Comparison of ENCODE assay signal across 19 cellular contexts in the genomic region with DNA sequence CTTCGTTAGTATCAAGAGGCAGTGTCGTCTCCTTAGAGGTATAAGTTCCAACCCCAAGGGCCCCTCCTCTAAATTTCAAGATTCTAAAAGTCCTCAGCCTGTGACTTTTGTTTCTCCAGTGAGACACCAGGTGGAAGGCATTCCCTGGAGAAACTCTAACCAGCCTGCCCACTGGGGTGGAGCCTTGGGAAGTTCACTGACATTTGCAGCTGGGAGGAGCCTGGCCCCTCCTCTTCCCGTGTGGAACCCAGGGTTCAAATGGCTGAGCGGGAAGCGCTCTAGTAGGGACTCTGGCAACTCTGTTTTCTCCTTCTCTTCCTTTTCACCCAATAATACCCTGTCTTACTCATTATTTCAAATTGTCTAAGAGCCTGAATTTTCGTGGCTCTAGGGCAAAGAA.
"Had no signal": no experiment of that assay in that cellular context is flagged by ENCODE, and none has a peak within 500 bp of the region (broad histone marks: within the 10 kb centered on the region; RNA-seq: fewer than 3 reads in every experiment).

No MANE protein-coding gene starts in this region.

- H3K9me3 ChIP-seq: gastrocnemius medialis, transverse colon had no signal

- DNase-seq: activated CD4-positive, alpha-beta memory T cell treated with anti-CD3 and anti-CD28 coated beads, Interleukin-2, amount 10 ng/mL, durations not matched to agents 7 days and 5 days; activated CD4-positive, CD25-positive, alpha-beta regulatory T cell treated with anti-CD3 and anti-CD28 coated beads, Interleukin-2, amount 50 U/mL, for 72 hours; activated naive CD4-positive, alpha-beta T cell treated with anti-CD3 and anti-CD28 coated beads, Interleukin-2, amount 50 U/mL, for 16 hours; activated T-cell treated with anti-CD3 and anti-CD28 coated beads, Interleukin-2, amount 50 U/mL, for 24 hours; dermis blood vessel endothelial cell; effector memory CD8-positive, alpha-beta T cell; gastrocnemius medialis; kidney glomerular epithelial cell; left ventricle myocardium superior; natural killer cell; posterior cingulate gyrus; stimulated activated CD4-positive, alpha-beta T cell treated with anti-CD3 and anti-CD28 coated beads, Interleukin-2, amount 100 ng/mL, for 48 hours; stimulated activated naive B cell treated with anti-CD40 and anti-IgM and Interleukin-4, amounts not matched to agents 10 μg/mL and 1 μg/mL and 100 μg/mL, for 72 hours; T-helper 2 cell; transverse colon had no signal

- ATAC-seq: effector memory CD8-positive, alpha-beta T cell; gastrocnemius medialis; left ventricle myocardium superior; natural killer cell; stimulated activated naive B cell treated with anti-CD40 and anti-IgM and Interleukin-4, amounts not matched to agents 10 μg/mL and 1 μg/mL and 100 μg/mL, for 72 hours had no signal

- FAIRE-seq: astrocyte, bronchial epithelial cell had no signal

- H3K27ac ChIP-seq: epithelial cell of prostate, gastrocnemius medialis, transverse colon had no signal

- H3K36me3 Mint-ChIP-seq: memory B cell; natural killer cell; stimulated activated naive B cell treated with anti-CD40 and anti-IgM and Interleukin-4, amounts not matched to agents 10 μg/mL and 1 μg/mL and 100 μg/mL, for 72 hours had no signal

- H3K9me3 Mint-ChIP-seq: activated CD4-positive, alpha-beta memory T cell treated with anti-CD3 and anti-CD28 coated beads, Interleukin-2, amount 10 ng/mL, durations not matched to agents 7 days and 5 days; stimulated activated naive B cell treated with anti-CD40 and anti-IgM and Interleukin-4, amounts not matched to agents 10 μg/mL and 1 μg/mL and 100 μg/mL, for 72 hours had no signal

- H3K4me1 Mint-ChIP-seq: activated CD4-positive, alpha-beta memory T cell treated with anti-CD3 and anti-CD28 coated beads, Interleukin-2, amount 10 ng/mL, durations not matched to agents 7 days and 5 days; memory B cell; natural killer cell; stimulated activated naive B cell treated with anti-CD40 and anti-IgM and Interleukin-4, amounts not matched to agents 10 μg/mL and 1 μg/mL and 100 μg/mL, for 72 hours had no signal

- H3K4me3 ChIP-seq: gastrocnemius medialis, transverse colon had no signal

- H3K27ac Mint-ChIP-seq: activated CD4-positive, alpha-beta memory T cell treated with anti-CD3 and anti-CD28 coated beads, Interleukin-2, amount 10 ng/mL, durations not matched to agents 7 days and 5 days; activated T-cell treated with anti-CD3 and anti-CD28 coated beads, Interleukin-2, amount 50 U/mL, for 24 hours; effector memory CD8-positive, alpha-beta T cell; memory B cell; natural killer cell; stimulated activated naive B cell treated with anti-CD40 and anti-IgM and Interleukin-4, amounts not matched to agents 10 μg/mL and 1 μg/mL and 100 μg/mL, for 72 hours had no signal

- H3K27me3 ChIP-seq: gastrocnemius medialis, transverse colon had no signal

- H3K36me3 ChIP-seq: gastrocnemius medialis, transverse colon had no signal

- H3K4me3 Mint-ChIP-seq: activated CD4-positive, alpha-beta memory T cell treated with anti-CD3 and anti-CD28 coated beads, Interleukin-2, amount 10 ng/mL, durations not matched to agents 7 days and 5 days; activated T-cell treated with anti-CD3 and anti-CD28 coated beads, Interleukin-2, amount 50 U/mL, for 24 hours; effector memory CD8-positive, alpha-beta T cell; memory B cell; natural killer cell; stimulated activated naive B cell treated with anti-CD40 and anti-IgM and Interleukin-4, amounts not matched to agents 10 μg/mL and 1 μg/mL and 100 μg/mL, for 72 hours had no signal

- H3K4me1 ChIP-seq: gastrocnemius medialis, transverse colon had no signal

- H3K27me3 Mint-ChIP-seq: activated CD4-positive, alpha-beta memory T cell treated with anti-CD3 and anti-CD28 coated beads, Interleukin-2, amount 10 ng/mL, durations not matched to agents 7 days and 5 days; activated T-cell treated with anti-CD3 and anti-CD28 coated beads, Interleukin-2, amount 50 U/mL, for 24 hours; effector memory CD8-positive, alpha-beta T cell; memory B cell; stimulated activated naive B cell treated with anti-CD40 and anti-IgM and Interleukin-4, amounts not matched to agents 10 μg/mL and 1 μg/mL and 100 μg/mL, for 72 hours had no signal
